In genomic region chr1:179002064-179002463, GRCh38 we compare ENCODE assay signal across 8 cellular contexts. TPM values are rescaled to one million over a fixed set of nuclear protein-coding genes. Genes with fewer than 3 reads are reported as not detected.
A peak's percentile ranks its signal among the peaks of the same experiment; 100 is the strongest.
DNase-seq lines count a peak whose midpoint lies in the region; ATAC-seq, FAIRE-seq and TF ChIP-seq lines count a peak whose summit lies in the region.
"Not testable (repeated sequence)": the region's sequence is repeated elsewhere in the genome, so short reads cannot be mapped to it uniquely, and the experiment has no call there.

No MANE protein-coding gene starts in this region.

- not testable (repeated sequence) for H3K56ac ChIP-seq in IMR-90 (ENCODE audit: extremely low read depth, insufficient read depth, low read length)

- not testable (repeated sequence) for H3K9me1 ChIP-seq in IMR-90 (ENCODE audit: insufficient read depth, low read length)

- not testable (repeated sequence) for TF ChIP-seq CTCF in A549 (IDR thresholded peaks at IDR 0.05); IMR-90 (conservative IDR thresholded peaks at IDR 0.05; ENCODE audit: low read depth, low read length); OCI-LY7 (conservative IDR thresholded peaks at IDR 0.05; ENCODE audit: low read length); right atrium auricular region (IDR thresholded peaks at IDR 0.05); osteoblast (IDR thresholded peaks at IDR 0.05; ENCODE audit: extremely low read depth, low read depth, low read length)

- not testable (repeated sequence) for H3K36me3 ChIP-seq in GM23248 (ENCODE audit: low read depth); IMR-90 (ENCODE audit: control insufficient read depth, insufficient read depth, low read length); OCI-LY7 (ENCODE audit: insufficient read depth, low read length); adipocyte (ENCODE audit: control insufficient read depth, insufficient read depth, low read length, severe bottlenecking); right atrium auricular region; mucosa of stomach (ENCODE audit: control insufficient read depth, insufficient read depth, low read length); osteoblast (ENCODE audit: insufficient read depth, low read length)

- H2AK5ac ChIP-seq in IMR-90 (ENCODE audit: low read depth, low read length), result not testable (repeated sequence)

- TF ChIP-seq RAD21 in A549 (conservative IDR thresholded peaks at IDR 0.05 in 1 of 2, IDR thresholded peaks at IDR 0.05 in 1 of 2); IMR-90 (IDR thresholded peaks at IDR 0.05; ENCODE audit: low read length): not testable (repeated sequence)

- POLR2A ChIA-PET in A549 (lab: Yijun Ruan, JAX), result interaction anchor here (1.3 kb wide), 1 partner anchor 460 kb away, joined by 7 read pairs; no protein-coding TSS in a partner anchor
- POLR2A ChIA-PET in IMR-90 (lab: Charles Lee; ENCODE audit: unreplicated experiment), result interaction anchor here (1.0 kb wide), 1 partner anchor 462 kb away, joined by 3 read pairs; no protein-coding TSS in a partner anchor
- POLR2A ChIA-PET in OCI-LY7 (lab: Charles Lee), result interaction anchor here (0.6 to 2.5 kb wide), 11 partner anchors 24 to 476 kb away, joined by 3 to 18 read pairs (median 3); no protein-coding TSS in a partner anchor

- not testable (repeated sequence) for H4K91ac ChIP-seq in IMR-90 (ENCODE audit: insufficient read depth, low read depth, low read length)

- not testable (repeated sequence) for H3K18ac ChIP-seq in IMR-90 (ENCODE audit: low read depth, low read length)

- not testable (repeated sequence) for H2BK20ac ChIP-seq in IMR-90 (ENCODE audit: low read depth, low read length)

- not testable (repeated sequence) for H2BK15ac ChIP-seq in IMR-90 (ENCODE audit: low read depth, low read length)

- not testable (repeated sequence) for H2BK5ac ChIP-seq in IMR-90 (ENCODE audit: low read depth, low read length, poor library complexity, severe bottlenecking)

- not testable (repeated sequence) for H3K9ac ChIP-seq in GM23248; IMR-90 (ENCODE audit: low read depth, low read length)
- H3K9ac ChIP-seq in adipocyte (ENCODE audit: low read length) (peak overlapping the region; percentile 67), mucosa of stomach (ENCODE audit: low read length) (peak overlapping the region; percentile 52)

- not testable (repeated sequence) for H2AK9ac ChIP-seq in IMR-90 (replicated peaks; ENCODE audit: low read depth, low read length, poor library complexity)

- intact Hi-C loops in IMR-90 (cut with micrococcal nuclease) (loop anchor here (1.0 to 10.0 kb wide), 6 partner anchors 227 to 690 kb away; partner anchors contain the start of gene RALGPS2), OCI-LY7 (cut with micrococcal nuclease; ENCODE audit: unreplicated experiment) (loop anchor here (1.0 to 10.0 kb wide), 5 partner anchors 67 to 697 kb away; no protein-coding TSS in a partner anchor)

- not testable (repeated sequence) for FAIRE-seq in A549 (lab: Jason Lieb, UNC)

- H3K27ac ChIP-seq in A549, result peak overlapping the region in 1 of 2 experiments; percentile 67; a peak in 4 of 6 replicates
- not testable (repeated sequence) for H3K27ac ChIP-seq in GM23248; IMR-90 (ENCODE audit: insufficient read depth, low read length); OCI-LY7 (ENCODE audit: low read depth, low read length, poor library complexity, severe bottlenecking); right atrium auricular region; osteoblast (ENCODE audit: low read depth, low read length)

- not testable (repeated sequence) for H3K9me2 ChIP-seq in GM23248 (ENCODE audit: insufficient read depth); OCI-LY7 (ENCODE audit: insufficient read depth, low read length)

- not testable (repeated sequence) for TF ChIP-seq POLR2A in A549 (IDR thresholded peaks at IDR 0.05; ENCODE audit: low read length); IMR-90 (IDR thresholded peaks at IDR 0.05; ENCODE audit: low read depth, low read length)

- H3K4me3 ChIP-seq in A549; GM23248; IMR-90 (ENCODE audit: insufficient read depth, low read depth, low read length); OCI-LY7 (ENCODE audit: low read depth, low read length, poor library complexity, severe bottlenecking); adipocyte (ENCODE audit: low read length); right atrium auricular region; mucosa of stomach (ENCODE audit: low read length); osteoblast (ENCODE audit: insufficient read depth, low read length): not testable (repeated sequence)

- not testable (repeated sequence) for H3K4ac ChIP-seq in IMR-90 (ENCODE audit: low read depth, low read length)

- BruUV-seq in IMR-90 (replicated peaks; lab: Mats Ljungman, UMichigan); OCI-LY7 (replicated peaks; lab: Mats Ljungman, UMichigan): not testable (repeated sequence)

- H3K79me1 ChIP-seq in IMR-90 (ENCODE audit: low read depth in 1 of 2, low read length in 2 of 2), result not testable (repeated sequence)

- not testable (repeated sequence) for H3K14ac ChIP-seq in IMR-90 (replicated peaks; ENCODE audit: low read depth, low read length)

- H4K8ac ChIP-seq in IMR-90 (ENCODE audit: low read depth in 2 of 2, low read length in 2 of 2), result not testable (repeated sequence)

- WGBS in A549 (ENCODE audit: missing lambda C conversion rate), result 90% methylated on average over 8 of the region's 8 CpGs
- WGBS in GM23248 (ENCODE audit: low coverage in 1 of 2, low lambda C conversion rate in 2 of 2, missing lambda C conversion rate in 2 of 2), 2 experiments, result 85 to 88% methylated on average over 8 of the region's 8 CpGs
- WGBS in IMR-90 (ENCODE audit: extremely low coverage in 2 of 2, insufficient read length in 1 of 2), 2 experiments, result 93% methylated on average over 3 of the region's 8 CpGs; no CpG with 5 or more reads in 1 of the 2 experiments

- H3K23ac ChIP-seq in IMR-90 (ENCODE audit: low read depth, low read length), result not testable (repeated sequence)

- not testable (repeated sequence) for H3F3A ChIP-seq in GM23248 (ENCODE audit: insufficient read depth)

- CTCF ChIA-PET in A549 (lab: Yijun Ruan, JAX) (interaction anchor here (0.6 to 9.0 kb wide), 53 partner anchors 10 to 976 kb away, joined by 3 to 352 read pairs (median 5); partner anchors contain the start of genes CLEC20A and TOR3A), IMR-90 (lab: Yijun Ruan, JAX) (interaction anchor here (0.6 to 3.5 kb wide), 18 partner anchors 12 to 713 kb away, joined by 3 to 16 read pairs (median 4); no protein-coding TSS in a partner anchor), OCI-LY7 (lab: Charles Lee; ENCODE audit: unreplicated experiment) (interaction anchor here (0.6 to 2.9 kb wide), 12 partner anchors 16 to 1938 kb away, joined by 3 to 53 read pairs (median 4); no protein-coding TSS in a partner anchor)

- H2AFZ ChIP-seq in GM23248, result peak overlapping the region; percentile 77
- peak overlapping the region; percentile 91 for H2AFZ ChIP-seq in IMR-90 (replicated peaks; ENCODE audit: low read length, poor library complexity)
- H2AFZ ChIP-seq in OCI-LY7 (ENCODE audit: low read length), result peak overlapping the region; percentile 94
- H2AFZ ChIP-seq in osteoblast (ENCODE audit: low read length), result peak overlapping the region; percentile 98

- not testable (repeated sequence) for H4K5ac ChIP-seq in IMR-90 (ENCODE audit: low read depth, low read length)

- H4K20me1 ChIP-seq in GM23248 (ENCODE audit: insufficient read depth); IMR-90 (ENCODE audit: insufficient read depth, low read length); OCI-LY7 (ENCODE audit: insufficient read depth, low read length); osteoblast (ENCODE audit: insufficient read depth, low read length): not testable (repeated sequence)

- DNase-seq in A549 (ENCODE audit: low read depth in 1 of 2, low spot score in 1 of 2); GM23248; IMR-90; OCI-LY7 (ENCODE audit: low spot score); adipocyte (ENCODE audit: low read depth); osteoblast (ENCODE audit: insufficient read length, low spot score, missing footprints): not testable (repeated sequence)
- peak; percentile 42 for DNase-seq in right atrium auricular region (ENCODE audit: low spot score)

- H3K4me1 ChIP-seq in A549; GM23248 (ENCODE audit: insufficient read depth); IMR-90 (ENCODE audit: control insufficient read depth, insufficient read depth, low read length); right atrium auricular region; osteoblast (ENCODE audit: insufficient read depth, low read length): not testable (repeated sequence)
- H3K4me1 ChIP-seq in OCI-LY7 (ENCODE audit: insufficient read depth, low read length, poor library complexity, severe bottlenecking), result peaks cover 25% of the 10 kb centered on the region
- H3K4me1 ChIP-seq in adipocyte (ENCODE audit: control insufficient read depth, insufficient read depth, low read length), result peaks cover 16% of the 10 kb centered on the region
- peaks cover 21% of the 10 kb centered on the region for H3K4me1 ChIP-seq in mucosa of stomach (ENCODE audit: control insufficient read depth, insufficient read depth, low read length)

- not testable (repeated sequence) for H3K27me3 ChIP-seq in GM23248 (replicated peaks; ENCODE audit: insufficient read depth); IMR-90 (ENCODE audit: control insufficient read depth, insufficient read depth, low read length); adipocyte (replicated peaks; ENCODE audit: control insufficient read depth, insufficient read depth, low read length); right atrium auricular region; mucosa of stomach (ENCODE audit: control insufficient read depth, insufficient read depth, low read length); osteoblast (ENCODE audit: insufficient read depth, low read length)

- dilution Hi-C loops in IMR-90 (cut with HindIII; ENCODE audit: low sequenced_read_pairs, unreplicated experiment), result not testable (repeated sequence)

- H3K4me2 ChIP-seq in A549 (peak overlapping the region; percentile 65), OCI-LY7 (ENCODE audit: low read length) (peak overlapping the region; percentile 38), osteoblast (ENCODE audit: insufficient read depth, low read length) (peak overlapping the region; percentile 83)
- H3K4me2 ChIP-seq in GM23248 (ENCODE audit: unreplicated experiment); IMR-90 (ENCODE audit: low read depth, low read length): not testable (repeated sequence)

- TF ChIP-seq EP300 in A549 (IDR thresholded peaks at IDR 0.05), result not testable (repeated sequence)

- not testable (repeated sequence) for H3K9me3 ChIP-seq in A549; GM23248 (ENCODE audit: low read depth); IMR-90 (ENCODE audit: control insufficient read depth, insufficient read depth, low read length); OCI-LY7 (ENCODE audit: low read length); adipocyte (ENCODE audit: control insufficient read depth, low read length); right atrium auricular region; mucosa of stomach (ENCODE audit: control insufficient read depth, low read length); osteoblast (ENCODE audit: low read depth, low read length)

- peak in 1 of 2 experiments; percentile 30; a peak in 3 of 6 replicates for ATAC-seq in A549
- not testable (repeated sequence) for ATAC-seq in IMR-90 (ENCODE audit: low read depth)

- in situ Hi-C loops in GM23248 (cut with MboI) (loop anchor here (25.0 kb wide), 1 partner anchor 690 kb away; no protein-coding TSS in a partner anchor), IMR-90 (cut with MboI; ENCODE audit: low sequenced_read_pairs) (loop anchor here (10.0 kb wide), 1 partner anchor 687 kb away; no protein-coding TSS in a partner anchor)

- peak overlapping the region; percentile 21; the same call in 1 of the 2 replicates for H2BK120ac ChIP-seq in IMR-90 (ENCODE audit: low read depth, low read length)

- H3K79me2 ChIP-seq in GM23248 (ENCODE audit: insufficient read depth); OCI-LY7 (ENCODE audit: insufficient read depth, low read depth, low read length); osteoblast (ENCODE audit: insufficient read depth, low read length): not testable (repeated sequence)

RNA-seq across cellular contexts. Expression of gene FAM20B, which starts 23.6 kb away (rescaled TPM):
- 34.9 and 35.3 TPM in 2 replicates for polyA plus RNA-seq in A549 (2011; rRNA removed)
- polyA plus RNA-seq in A549 (2012; cell fraction: cytosol; rRNA removed), result 9.1 and 11.2 TPM in 2 replicates
- 4.5 and 6.5 TPM in 2 replicates for polyA plus RNA-seq in A549 (2012; cell fraction: nucleus; rRNA removed)
- 24.2 to 25.3 TPM (median 25.3 TPM) in 3 replicates for polyA plus RNA-seq in A549 (2017; fragmentation: RNase III; extraction: RNeasy Plus Mini Kit Qiagen cat#74134 plus additional on column Dnase treatment)
- polyA minus RNA-seq in A549 (2011; rRNA and poly(A)+ RNA removed), result 39.9 and 53.4 TPM in 2 replicates
- total RNA-seq in GM23248 (2014; rRNA removed; shearing (Covaris generic)), result 34.9 and 47.6 TPM in 2 replicates
- polyA plus RNA-seq in GM23248 (2016; fragmentation: Nextera tagmentation; extraction: Ambion mirVana), result 10.6 and 12.6 TPM in 2 replicates
- total RNA-seq in IMR-90 (2012; rRNA removed), result 36.7 and 38.4 TPM in 2 replicates
- polyA plus RNA-seq in IMR-90 (2012; rRNA removed), result 13.4 and 17.1 TPM in 2 replicates
- polyA plus RNA-seq in IMR-90 (2012; cell fraction: cytosol; rRNA removed), result 6.9 and 7.0 TPM in 2 replicates
- 3.9 and 9.7 TPM in 2 replicates for polyA plus RNA-seq in IMR-90 (2012; cell fraction: nucleus; rRNA removed; ENCODE audit: low replicate concordance)
- total RNA-seq in OCI-LY7 (2014; rRNA removed; shearing (Covaris generic)), result 16.6 and 17.1 TPM in 2 replicates
- total RNA-seq in OCI-LY7 (2022), result 36.5 and 37.7 TPM in 2 replicates
- 10 to 100 TPM; 37.8 to 39.0 TPM for total RNA-seq in right atrium auricular region
- total RNA-seq in osteoblast, result 43.1 and 43.9 TPM in 2 replicates
